In genomic region chr1:153958961-153959260, GRCh38 we compare ENCODE assay signal across 8 cellular contexts. TPM values are rescaled to one million over a fixed set of nuclear protein-coding genes. Genes with fewer than 3 reads are reported as not detected.
DNase-seq lines count a peak whose midpoint lies in the region; ATAC-seq, FAIRE-seq and TF ChIP-seq lines count a peak whose summit lies in the region.

No MANE protein-coding gene starts in this region.

- no peak for TF ChIP-seq EP300 in esophagus muscularis mucosa (IDR thresholded peaks at IDR 0.05)

- H3K9me3 ChIP-seq in SJSA1 (replicated peaks) (no peaks in the 10 kb centered on the region), esophagus muscularis mucosa (no peaks in the 10 kb centered on the region)

- H3K36me3 ChIP-seq in SJSA1 (peaks cover 37% of the 10 kb centered on the region), esophagus muscularis mucosa (peaks cover 4 to 31% (median 29%) of the 10 kb centered on the region in 4 donors), rectal smooth muscle tissue (ENCODE audit: control insufficient read depth, insufficient read depth, low read length) (peaks cover 4% of the 10 kb centered on the region)

- DNase-seq in SJSA1 (ENCODE audit: low read depth in 1 of 2, low spot score in 2 of 2), result no peak
- DNase-seq in esophagus muscularis mucosa (ENCODE audit: extremely low spot score), result no peak
- no peak for DNase-seq in GM12891 (ENCODE audit: insufficient read length, low spot score)
- DNase-seq in H54 (ENCODE audit: insufficient read length, low spot score), result no peak
- no peak for DNase-seq in frontal cortex (ENCODE audit: low spot score in 2 of 2)

- TF ChIP-seq POLR2A in esophagus muscularis mucosa (IDR thresholded peaks at IDR 0.05; ENCODE audit: low read depth) (no peak), GM12891 (IDR thresholded peaks at IDR 0.05; ENCODE audit: low read depth, low read length) (no peak), H54 (IDR thresholded peaks at IDR 0.05; ENCODE audit: low read depth, low read length) (no peak)

- H3K27me3 ChIP-seq in SJSA1 (replicated peaks) (no peaks in the 10 kb centered on the region), esophagus muscularis mucosa (no peaks in the 10 kb centered on the region), rectal smooth muscle tissue (ENCODE audit: control insufficient read depth, insufficient read depth, low read length) (no peaks in the 10 kb centered on the region)

- WGBS in esophagus muscularis mucosa, result 15% methylated on average over 4 of the region's 4 CpGs

- ATAC-seq in GM18519 (IDR thresholded peaks at IDR 0.05; ENCODE audit: low FRiP score, unreplicated experiment) (peak; percentile 1), HG03460 (IDR thresholded peaks at IDR 0.05; ENCODE audit: unreplicated experiment) (no peak)

- H3K9ac ChIP-seq in rectal smooth muscle tissue (ENCODE audit: low read length), result no peak overlapping the region

- intact Hi-C loops in esophagus muscularis mucosa (cut with DNase I), result no loop called here

- no peak for TF ChIP-seq CTCF in esophagus muscularis mucosa (IDR thresholded peaks at IDR 0.05)

- FAIRE-seq in GM12891 (lab: Jason Lieb, UNC), result no peak
- FAIRE-seq in H54 (lab: Jason Lieb, UNC), result no peak
- FAIRE-seq in frontal cortex (lab: Jason Lieb, UNC), result no peak

- H3K4me1 ChIP-seq in SJSA1 (replicated peaks) (peaks cover 23% of the 10 kb centered on the region), esophagus muscularis mucosa (peaks cover 56 to 80% (median 70%) of the 10 kb centered on the region in 4 donors), rectal smooth muscle tissue (ENCODE audit: control insufficient read depth, insufficient read depth, low read length) (peaks cover 15% of the 10 kb centered on the region)

- H3K27ac ChIP-seq in SJSA1 (no peak overlapping the region), esophagus muscularis mucosa (replicated peaks in 1 of 4) (peak overlapping the region; percentile 91 to 96 (median 95)), rectal smooth muscle tissue (ENCODE audit: low read depth, low read length) (peak overlapping the region; percentile 70)

- peak overlapping the region; percentile 81; the same call in 1 of the 2 replicates for H3K4me3 ChIP-seq in SJSA1
- peak overlapping the region; percentile 80 to 95 (median 91) for H3K4me3 ChIP-seq in esophagus muscularis mucosa
- H3K4me3 ChIP-seq in rectal smooth muscle tissue (ENCODE audit: low read length), result peak overlapping the region; percentile 35

TF ChIP-seq in GM12891, 5 proteins besides CTCF, POLR2A, EP300 and RAD21:
- TF ChIP-seq SPI1 (IDR thresholded peaks at IDR 0.05; ENCODE audit: low read depth, low read length), result no peak
- no peak for TF ChIP-seq TAF1 (IDR thresholded peaks at IDR 0.05; ENCODE audit: low read depth, low read length)
- no peak for TF ChIP-seq PAX5 (IDR thresholded peaks at IDR 0.05; ENCODE audit: insufficient read depth, low read length, severe bottlenecking)
- TF ChIP-seq POU2F2 (IDR thresholded peaks at IDR 0.05; ENCODE audit: low read depth, low read length), result no peak
- no peak for TF ChIP-seq POLR2AphosphoS5 (IDR thresholded peaks at IDR 0.05; ENCODE audit: low read depth, low read length)

RNA-seq across cellular contexts. Expression of gene CRTC2, which starts 0.5 kb away (rescaled TPM):
- 10.0 and 10.3 TPM in 2 replicates for total RNA-seq in SJSA1 (2014; rRNA removed; shearing (Covaris generic))
- total RNA-seq in esophagus muscularis mucosa, result 10 to 100 TPM; 12.5 to 20.4 (median 17.6) TPM
- polyA plus RNA-seq in GM12891 (2012; ENCODE audit: low read depth, missing spikeins), result 55.7 TPM
- total RNA-seq in frontal cortex, result 2.4 TPM

RNA-seq across cellular contexts. Expression of gene SLC39A1, which starts 4.4 kb away (rescaled TPM):
- 141 and 153 TPM in 2 replicates for total RNA-seq in SJSA1 (2014; rRNA removed; shearing (Covaris generic))
- 100 to 1,000 TPM in 3 of 4 donors, 10 to 100 TPM in 1; 74.3 to 114 (median 104) TPM for total RNA-seq in esophagus muscularis mucosa
- polyA plus RNA-seq in GM12891 (2012; ENCODE audit: low read depth, missing spikeins), result 54.0 TPM
- total RNA-seq in frontal cortex, result 24.1 TPM

RNA-seq across cellular contexts. Expression of gene CREB3L4, which starts 8.8 kb away (rescaled TPM):
- 3.2 and 4.0 TPM in 2 replicates for total RNA-seq in SJSA1 (2014; rRNA removed; shearing (Covaris generic))
- total RNA-seq in esophagus muscularis mucosa (1 to 10 TPM; 2.9 to 7.6 (median 6.8) TPM), frontal cortex (7.7 TPM)
- 10.8 TPM for polyA plus RNA-seq in GM12891 (2012; ENCODE audit: low read depth, missing spikeins)

RNA-seq across cellular contexts. Expression of gene DENND4B, which starts 12.4 kb away (rescaled TPM):
- 3.9 and 12.6 TPM in 2 replicates for total RNA-seq in SJSA1 (2014; rRNA removed; shearing (Covaris generic))
- total RNA-seq in esophagus muscularis mucosa, result 10 to 100 TPM; 19.2 to 30.4 (median 26.2) TPM
- polyA plus RNA-seq in GM12891 (2012; ENCODE audit: low read depth, missing spikeins), result 32.4 TPM
- 16.3 TPM for total RNA-seq in frontal cortex

RNA-seq across cellular contexts. Expression of gene JTB, which starts 18.6 kb away (rescaled TPM):
- 232 and 279 TPM in 2 replicates for total RNA-seq in SJSA1 (2014; rRNA removed; shearing (Covaris generic))
- total RNA-seq in esophagus muscularis mucosa (100 to 1,000 TPM; 175 to 238 (median 216) TPM), frontal cortex (57.5 TPM)
- polyA plus RNA-seq in GM12891 (2012; ENCODE audit: low read depth, missing spikeins), result 127 TPM

Comparison
In these comparisons a context has a peak if more than half of its experiments do, and no peak if none do; other contexts are left out.
1. H3K4me3 ChIP-seq: peak in every context shown above with its lines; median percentile 91 in esophagus muscularis mucosa; 81 in SJSA1; 35 in rectal smooth muscle tissue.